21 cellular contexts compared by ENCODE assay signal in genomic region chr11:108608548-108608947, GRCh38. TPM values are rescaled to one million over a fixed set of nuclear protein-coding genes. Genes with fewer than 3 reads are reported as not detected.
"Had no signal": no experiment of that assay in that cellular context is flagged by ENCODE, and none has a peak within 500 bp of the region (broad histone marks: within the 10 kb centered on the region; RNA-seq: fewer than 3 reads in every experiment).

No MANE protein-coding gene starts in this region.

- H3K36me3 ChIP-seq: esophagus muscularis mucosa, left ventricle myocardium inferior, lower lobe of right lung, stomach had no signal

- H3K4me3 ChIP-seq: esophagus muscularis mucosa, left ventricle myocardium inferior, lower lobe of right lung, skin epidermis, stomach had no signal

- H3K27me3 Mint-ChIP-seq: type B pancreatic cell had no signal

- H3K4me1 Mint-ChIP-seq: immature natural killer cell; naive thymus-derived CD4-positive, alpha-beta T cell had no signal

- H3K4me1 ChIP-seq: esophagus muscularis mucosa, left ventricle myocardium inferior, lower lobe of right lung, stomach had no signal

- H3K36me3 Mint-ChIP-seq: immature natural killer cell, type B pancreatic cell had no signal

- H3K27ac ChIP-seq: esophagus muscularis mucosa, left ventricle myocardium inferior, lower lobe of right lung, skin epidermis, stomach had no signal

- H3K27me3 ChIP-seq: stomach had no signal

- H3K4me3 Mint-ChIP-seq: dendritic cell treated with granulocyte-macrophage colony-stimulating factor and Interleukin-4, amounts not matched to agents 40 ng/mL and 50 ng/mL, for 4 days; effector memory CD8-positive, alpha-beta T cell; immature natural killer cell; naive thymus-derived CD4-positive, alpha-beta T cell; type B pancreatic cell had no signal

- ATAC-seq: effector memory CD8-positive, alpha-beta T cell; left cardiac atrium; lower lobe of right lung; naive thymus-derived CD4-positive, alpha-beta T cell; sciatic nerve had no signal

- DNase-seq: effector memory CD8-positive, alpha-beta T cell; immature natural killer cell; kidney; left cardiac atrium; left ventricle myocardium inferior; lower lobe of right lung; mesendoderm; naive thymus-derived CD4-positive, alpha-beta T cell; posterior cingulate gyrus; stimulated activated CD4-positive, alpha-beta T cell treated with anti-CD3 and anti-CD28 coated beads, Interleukin-2, amount 100 ng/mL, for 24 hours; stimulated activated naive CD4-positive, alpha-beta T cell; stomach; substantia nigra had no signal

- H3K9me3 ChIP-seq: esophagus muscularis mucosa, left ventricle myocardium inferior, lower lobe of right lung, stomach had no signal

- FAIRE-seq: colon, kidney, urothelium cell line had no signal

- H3K27ac Mint-ChIP-seq: dendritic cell treated with granulocyte-macrophage colony-stimulating factor and Interleukin-4, amounts not matched to agents 40 ng/mL and 50 ng/mL, for 4 days; effector memory CD8-positive, alpha-beta T cell; immature natural killer cell; naive thymus-derived CD4-positive, alpha-beta T cell; type B pancreatic cell had no signal

- H3K9me3 Mint-ChIP-seq: dendritic cell treated with granulocyte-macrophage colony-stimulating factor and Interleukin-4, amounts not matched to agents 40 ng/mL and 50 ng/mL, for 4 days; effector memory CD8-positive, alpha-beta T cell; immature natural killer cell; type B pancreatic cell had no signal

RNA-seq across cellular contexts. Expression of gene EXPH5, which starts 15.0 kb away (rescaled TPM):
- polyA plus RNA-seq: neural cell had no signal
